In genomic region chr5:135398855-135399837, GRCh38 we compare ENCODE assay signal across 8 cellular contexts. TPM values are rescaled to one million over a fixed set of nuclear protein-coding genes. Genes with fewer than 3 reads are reported as not detected.
DNase-seq lines count a peak whose midpoint lies in the region; ATAC-seq and TF ChIP-seq lines count a peak whose summit lies in the region.

TSS of gene MACROH2A1 (minus strand) at chr5:135399231. CDS start at chr5:135389093, 10,138 bp downstream.

- CTCF ChIA-PET in GM10248 (lab: Yijun Ruan, JAX), result interaction anchor here (0.9 to 1.1 kb wide), 2 partner anchors 21 to 25 kb away, joined by 3 to 5 read pairs; no protein-coding TSS in a partner anchor

- ATAC-seq in psoas muscle, result peak; percentile 90 to 93 (median 92)

- peaks cover 17% of the 10 kb centered on the region for H3K27me3 Mint-ChIP-seq in T-helper 1 cell treated with Interleukin-12 subunit alpha and Interleukin-12 subunit beta and Interleukin-4 antibody, amounts not matched to agents 30 μg/mL and 1 μg/mL, for 36 hours (ENCODE audit: low read depth)

- peak within 1 kb of the TSS; percentile 99 for H3K4me3 ChIP-seq in left ventricle myocardium inferior
- peak within 1 kb of the TSS; percentile 86 for H3K4me3 ChIP-seq in psoas muscle
- H3K4me3 ChIP-seq in urinary bladder (ENCODE audit: low read depth, low read length), result peak within 1 kb of the TSS; percentile 98

- peak; percentile 92 for DNase-seq in GM10248 (ENCODE audit: extremely low spot score)
- DNase-seq in HCEC 1CT, result peak; percentile 83
- DNase-seq in NAMALWA (ENCODE audit: low spot score), result peak; percentile 84
- peak; percentile 78 for DNase-seq in amniotic epithelial cell (ENCODE audit: low read depth)
- DNase-seq in left ventricle myocardium inferior, result peak; percentile 92
- DNase-seq in psoas muscle, result peak; percentile 94 to 95

- no peaks in the 10 kb centered on the region for H3K27me3 ChIP-seq in left ventricle myocardium inferior (ENCODE audit: low read depth)
- H3K27me3 ChIP-seq in psoas muscle (ENCODE audit: insufficient read depth in 3 of 3, low read length in 2 of 3), result no peaks in the 10 kb centered on the region

- H3K27ac ChIP-seq in left ventricle myocardium inferior (replicated peaks) (peak within 1 kb of the TSS; percentile 97), psoas muscle (peak within 1 kb of the TSS; percentile 95), urinary bladder (ENCODE audit: low read depth) (peak within 1 kb of the TSS; percentile 93)

- no peaks in the 10 kb centered on the region for H3K9me3 Mint-ChIP-seq in T-helper 1 cell treated with Interleukin-12 subunit alpha and Interleukin-12 subunit beta and Interleukin-4 antibody, amounts not matched to agents 30 μg/mL and 1 μg/mL, for 36 hours

- TF ChIP-seq CTCF in GM10248 (IDR thresholded peaks at IDR 0.05; ENCODE audit: control extremely low read depth, extremely low read depth, low read depth, missing control alignments) (no peak), left ventricle myocardium inferior (IDR thresholded peaks at IDR 0.05; ENCODE audit: borderline replicate concordance) (peak; percentile 31), psoas muscle (IDR thresholded peaks at IDR 0.05) (no peak)

- H3K9me3 ChIP-seq in left ventricle myocardium inferior (replicated peaks) (no peaks in the 10 kb centered on the region), psoas muscle (no peaks in the 10 kb centered on the region)

- H3K36me3 ChIP-seq in left ventricle myocardium inferior (no peaks in the 10 kb centered on the region), psoas muscle (ENCODE audit: insufficient read depth in 1 of 2, low read depth in 1 of 2) (no peaks in the 10 kb centered on the region), urinary bladder (ENCODE audit: insufficient read depth) (no peaks in the 10 kb centered on the region)

- POLR2A ChIA-PET in GM10248 (lab: Yijun Ruan, JAX), result interaction anchor here (1.0 kb wide), 1 partner anchor 38 kb away, joined by 3 read pairs; no protein-coding TSS in a partner anchor

- intact Hi-C loops in left ventricle myocardium inferior (cut with micrococcal nuclease) (no loop called here), psoas muscle (cut with DNase I) (no loop called here)

- H3K4me1 ChIP-seq in left ventricle myocardium inferior, result peaks cover 54% of the 10 kb centered on the region
- peaks cover 38% of the 10 kb centered on the region for H3K4me1 ChIP-seq in psoas muscle
- H3K4me1 ChIP-seq in urinary bladder (ENCODE audit: insufficient read depth), result peaks cover 4% of the 10 kb centered on the region

- H3K4me1 Mint-ChIP-seq in T-helper 1 cell treated with Interleukin-12 subunit alpha and Interleukin-12 subunit beta and Interleukin-4 antibody, amounts not matched to agents 30 μg/mL and 1 μg/mL, for 36 hours (ENCODE audit: low read depth), result peaks cover 41% of the 10 kb centered on the region

- peak within 1 kb of the TSS; percentile 94 for H3K4me3 Mint-ChIP-seq in T-helper 1 cell treated with Interleukin-12 subunit alpha and Interleukin-12 subunit beta and Interleukin-4 antibody, amounts not matched to agents 30 μg/mL and 1 μg/mL, for 36 hours

- peak within 1 kb of the TSS; percentile 98 for H3K27ac Mint-ChIP-seq in T-helper 1 cell treated with Interleukin-12 subunit alpha and Interleukin-12 subunit beta and Interleukin-4 antibody, amounts not matched to agents 30 μg/mL and 1 μg/mL, for 36 hours

- WGBS in psoas muscle, 3 donors, result 2% methylated on average over 75 to 111 of the region's 111 CpGs
- WGBS in urinary bladder, result under 1% methylated on average over 110 of the region's 111 CpGs

- H3K36me3 Mint-ChIP-seq in T-helper 1 cell treated with Interleukin-12 subunit alpha and Interleukin-12 subunit beta and Interleukin-4 antibody, amounts not matched to agents 30 μg/mL and 1 μg/mL, for 36 hours (ENCODE audit: low read depth), result peaks cover 12% of the 10 kb centered on the region

RNA-seq across cellular contexts. Expression of gene MACROH2A1, which starts in this region (rescaled TPM):
- total RNA-seq in left ventricle myocardium inferior, result 103 TPM
- 100 to 1,000 TPM in 1 of 4 donors, 10 to 100 TPM in 3; 57.8 to 108 (median 81.5) TPM for total RNA-seq in psoas muscle
- polyA plus RNA-seq in psoas muscle, result 100 to 1,000 TPM in 2 of 3 donors, 10 to 100 TPM in 1; 73.1 to 127 (median 125) TPM
- 150 TPM for total RNA-seq in urinary bladder
- polyA plus RNA-seq in urinary bladder, result 122 TPM

Comparison
In these comparisons a context has a peak if more than half of its experiments do, and no peak if none do; other contexts are left out.
1. Peak in every context shown above with its lines: DNase-seq, ATAC-seq, H3K4me3 ChIP-seq and H3K27ac ChIP-seq.